Comparison of ENCODE assay signal across 9 cellular contexts in genomic region chr3:155382396-155383042, GRCh38.
DNase-seq lines count a peak whose midpoint lies in the region; ATAC-seq, FAIRE-seq and TF ChIP-seq lines count a peak whose summit lies in the region.
"Had no signal": no experiment of that assay in that cellular context is flagged by ENCODE, and none has a peak within 500 bp of the region (broad histone marks: within the 10 kb centered on the region; RNA-seq: fewer than 3 reads in every experiment).

No MANE protein-coding gene starts in this region.

- FAIRE-seq in bronchial epithelial cell (lab: Jason Lieb, UNC): no peak
- FAIRE-seq: endometrium had no signal

- H3K4me1 Mint-ChIP-seq in activated naive CD4-positive, alpha-beta T cell treated with anti-CD3 and anti-CD28 coated beads for 36 hours (ENCODE audit: low read depth): no peaks in the 10 kb centered on the region

- CTCF ChIA-PET in activated naive CD4-positive, alpha-beta T cell treated with anti-CD3 and anti-CD28 coated beads for 36 hours (lab: Charles Lee): interaction anchor here (0.8 to 1.7 kb wide), 2 partner anchors 315 to 319 kb away, joined by 5 to 8 read pairs; no protein-coding TSS in a partner anchor

- intact Hi-C loops in activated naive CD4-positive, alpha-beta T cell treated with anti-CD3 and anti-CD28 coated beads for 36 hours (cut with micrococcal nuclease): loop anchor here (1.0 kb wide), 1 partner anchor 320 kb away; no protein-coding TSS in a partner anchor
- intact Hi-C loops in upper lobe of right lung (cut with DNase I): no loop called here

- H3K4me3 ChIP-seq in bronchial epithelial cell (ENCODE audit: low read depth, low read length) (no peak overlapping the region), upper lobe of right lung (no peak overlapping the region)

- H3K36me3 Mint-ChIP-seq in activated naive CD4-positive, alpha-beta T cell treated with anti-CD3 and anti-CD28 coated beads for 36 hours (ENCODE audit: low read depth): no peaks in the 10 kb centered on the region

- no peaks in the 10 kb centered on the region for H3K36me3 ChIP-seq in bronchial epithelial cell (ENCODE audit: control insufficient read depth, insufficient read depth, low read length)
- no peaks in the 10 kb centered on the region for H3K36me3 ChIP-seq in upper lobe of right lung

- no peak overlapping the region for H3K27ac ChIP-seq in upper lobe of right lung

- H3K4me3 Mint-ChIP-seq in activated naive CD4-positive, alpha-beta T cell treated with anti-CD3 and anti-CD28 coated beads for 36 hours: no peak overlapping the region

- peak; percentile 39 for ATAC-seq in HG03565 (IDR thresholded peaks at IDR 0.05; ENCODE audit: unreplicated experiment)
- peak; percentile 96 for ATAC-seq in upper lobe of right lung
- ATAC-seq in GM19324 (IDR thresholded peaks at IDR 0.05; ENCODE audit: low FRiP score, unreplicated experiment): no peak

- H3K27me3 ChIP-seq in bronchial epithelial cell (ENCODE audit: control insufficient read depth, insufficient read depth, low read length) (no peaks in the 10 kb centered on the region), upper lobe of right lung (no peaks in the 10 kb centered on the region)

- DNase-seq in activated naive CD4-positive, alpha-beta T cell treated with anti-CD3 and anti-CD28 coated beads for 36 hours: peak; percentile 19
- DNase-seq in activated naive CD4-positive, alpha-beta T cell (lab: John Stamatoyannopoulos, UW): no peak
- peak; percentile 47 for DNase-seq in NCI-H748 (lab: John Stamatoyannopoulos, UW; ENCODE audit: unreplicated experiment)
- peak; percentile 63 for DNase-seq in bronchial epithelial cell (ENCODE audit: low read depth)
- peak; percentile 73 for DNase-seq in kidney tubule cell (ENCODE audit: low spot score)
- DNase-seq in upper lobe of right lung: peak; percentile 87

- H3K27me3 Mint-ChIP-seq in activated naive CD4-positive, alpha-beta T cell treated with anti-CD3 and anti-CD28 coated beads for 36 hours (ENCODE audit: low read depth): peaks cover 7% of the 10 kb centered on the region

- no peaks in the 10 kb centered on the region for H3K9me3 Mint-ChIP-seq in activated naive CD4-positive, alpha-beta T cell treated with anti-CD3 and anti-CD28 coated beads for 36 hours

- no peaks in the 10 kb centered on the region for H3K9me3 ChIP-seq in upper lobe of right lung

- no peaks in the 10 kb centered on the region for H3K4me1 ChIP-seq in upper lobe of right lung

- no peak overlapping the region for H3K27ac Mint-ChIP-seq in activated naive CD4-positive, alpha-beta T cell treated with anti-CD3 and anti-CD28 coated beads for 36 hours

- TF ChIP-seq CTCF in bronchial epithelial cell (IDR thresholded peaks at IDR 0.05; ENCODE audit: insufficient read depth, low read length, severe bottlenecking): peak; percentile 87
- TF ChIP-seq CTCF in upper lobe of right lung (IDR thresholded peaks at IDR 0.05): peak; percentile 60

Comparison
In these comparisons a context has a peak if more than half of its experiments do, and no peak if none do; other contexts are left out.
1. DNase-seq: peak in activated naive CD4-positive, alpha-beta T cell treated with anti-CD3 and anti-CD28 coated beads for 36 hours (single experiment), NCI-H748 (single experiment), bronchial epithelial cell (single experiment), kidney tubule cell (single experiment) and upper lobe of right lung (single experiment); none in activated naive CD4-positive, alpha-beta T cell (0 of 4).